ENCODE assay signal across 1 cellular context in genomic region chr19:40225440-40226305, GRCh38.
TF ChIP-seq lines count a peak whose summit lies in the region.

No MANE protein-coding gene starts in this region.

TF ChIP-seq in HepG2, 621 proteins besides CTCF, POLR2A, EP300 and RAD21 (continued from another document and continues in another):
- TF ChIP-seq STAG1 (CRISPR knock-in tag; IDR thresholded peaks at IDR 0.05) (no peak), KLF11 (CRISPR knock-in tag; IDR thresholded peaks at IDR 0.05) (no peak), MIER2 (CRISPR knock-in tag; IDR thresholded peaks at IDR 0.05) (0 out of 2 replicates have a peak, but pooled peaks have one; percentile 2), CBX1 (IDR thresholded peaks at IDR 0.05; ENCODE audit: low read depth) (no peak), MTF1 (CRISPR knock-in tag; IDR thresholded peaks at IDR 0.05) (0 out of 2 replicates have a peak, but pooled peaks have one; percentile 13), MAF1 (CRISPR knock-in tag; IDR thresholded peaks at IDR 0.05; ENCODE audit: borderline replicate concordance) (no peak), PHB2 (IDR thresholded peaks at IDR 0.05; ENCODE audit: partially characterized antibody) (no peak), ZNF552 (CRISPR knock-in tag; IDR thresholded peaks at IDR 0.05; ENCODE audit: borderline replicate concordance) (0 out of 2 replicates have a peak, but pooled peaks have one; percentile 6), ZNF510 (CRISPR knock-in tag; IDR thresholded peaks at IDR 0.05; ENCODE audit: low read depth) (0 out of 2 replicates have a peak, but pooled peaks have one; percentile 8), ETV6 (CRISPR knock-in tag; conservative IDR thresholded peaks at IDR 0.05) (no peak), ZMYM4 (CRISPR knock-in tag; IDR thresholded peaks at IDR 0.05) (no peak), ATM (IDR thresholded peaks at IDR 0.05; ENCODE audit: borderline replicate concordance) (no peak), ZNF333 (CRISPR knock-in tag; IDR thresholded peaks at IDR 0.05; ENCODE audit: borderline replicate concordance) (no peak), SNAI1 (CRISPR knock-in tag; IDR thresholded peaks at IDR 0.05; ENCODE audit: borderline replicate concordance) (no peak), ZSCAN9 (CRISPR knock-in tag; IDR thresholded peaks at IDR 0.05; ENCODE audit: borderline replicate concordance) (0 out of 2 replicates have a peak, but pooled peaks have one; percentile 4), ARID2 (CRISPR knock-in tag; IDR thresholded peaks at IDR 0.05; ENCODE audit: borderline replicate concordance) (no peak), SNAPC5 (CRISPR knock-in tag; IDR thresholded peaks at IDR 0.05; ENCODE audit: borderline replicate concordance) (no peak), ZMYM3 (CRISPR knock-in tag; IDR thresholded peaks at IDR 0.05) (peak; percentile 93), SIN3A (IDR thresholded peaks at IDR 0.05; ENCODE audit: borderline replicate concordance, low read depth, low read length) (peak; percentile 20; the same call in 1 of the 2 replicates), ZNF572 (CRISPR knock-in tag; IDR thresholded peaks at IDR 0.05) (no peak), ATF7-NPFF (CRISPR knock-in tag; IDR thresholded peaks at IDR 0.05; ENCODE audit: low read depth) (no peak), HMGXB4 (CRISPR knock-in tag; IDR thresholded peaks at IDR 0.05; ENCODE audit: borderline replicate concordance in 1 of 2, low read depth in 1 of 2) (no peak; a peak in 1 of 4 replicates), FLYWCH1 (CRISPR knock-in tag; IDR thresholded peaks at IDR 0.05) (no peak), ZNF503 (CRISPR knock-in tag; IDR thresholded peaks at IDR 0.05) (no peak), RFXAP (CRISPR knock-in tag; IDR thresholded peaks at IDR 0.05; ENCODE audit: borderline replicate concordance) (no peak), PPARG (CRISPR knock-in tag; conservative IDR thresholded peaks at IDR 0.05) (no peak), ZNF512B (CRISPR knock-in tag; IDR thresholded peaks at IDR 0.05; ENCODE audit: borderline replicate concordance) (no peak), ZNF318 (CRISPR knock-in tag; IDR thresholded peaks at IDR 0.05) (0 out of 2 replicates have a peak, but pooled peaks have one; percentile 14), ZBTB3 (CRISPR knock-in tag; IDR thresholded peaks at IDR 0.05; ENCODE audit: borderline replicate concordance, low read depth) (no peak), NFATC3 (CRISPR knock-in tag; IDR thresholded peaks at IDR 0.05) (no peak), HDAC1 (CRISPR knock-in tag; IDR thresholded peaks at IDR 0.05) (0 out of 2 replicates have a peak, but pooled peaks have one; percentile 29), KDM5B (CRISPR knock-in tag; IDR thresholded peaks at IDR 0.05; ENCODE audit: borderline replicate concordance) (no peak), MYC (CRISPR knock-in tag; IDR thresholded peaks at IDR 0.05; ENCODE audit: borderline replicate concordance) (peak; percentile 43; the same call in 1 of the 2 replicates), ZBTB7A (CRISPR knock-in tag; IDR thresholded peaks at IDR 0.05) (no peak), ADNP (CRISPR knock-in tag; IDR thresholded peaks at IDR 0.05) (peak; percentile 25; the same call in 1 of the 2 replicates), ZNF660 (CRISPR knock-in tag; IDR thresholded peaks at IDR 0.05; ENCODE audit: borderline replicate concordance, low read depth) (no peak), MXI1 (IDR thresholded peaks at IDR 0.05; ENCODE audit: borderline replicate concordance, low read depth, low read length) (no peak), ZSCAN22 (CRISPR knock-in tag; IDR thresholded peaks at IDR 0.05) (0 out of 2 replicates have a peak, but pooled peaks have one; percentile 19), ZNF543 (CRISPR knock-in tag; IDR thresholded peaks at IDR 0.05) (peak; percentile 15; the same call in 1 of the 2 replicates), ZNF747 (CRISPR knock-in tag; IDR thresholded peaks at IDR 0.05; ENCODE audit: borderline replicate concordance) (no peak), HNF1B (CRISPR knock-in tag; IDR thresholded peaks at IDR 0.05) (no peak), HMGA1 (CRISPR knock-in tag; conservative IDR thresholded peaks at IDR 0.05) (no peak), SIN3B (IDR thresholded peaks at IDR 0.05; ENCODE audit: low read length) (no peak), MXD4 (CRISPR knock-in tag; IDR thresholded peaks at IDR 0.05) (no peak), ISL2 (CRISPR knock-in tag; IDR thresholded peaks at IDR 0.05) (no peak), HOXA5 (CRISPR knock-in tag; IDR thresholded peaks at IDR 0.05) (no peak), FOXA1 (IDR thresholded peaks at IDR 0.05) (no peak), FOXA1 (CRISPR knock-in tag; IDR thresholded peaks at IDR 0.05) (no peak), ZNF350 (CRISPR knock-in tag; IDR thresholded peaks at IDR 0.05; ENCODE audit: borderline replicate concordance, low read depth) (no peak), ZNF383 (CRISPR knock-in tag; IDR thresholded peaks at IDR 0.05; ENCODE audit: borderline replicate concordance) (peak; percentile 89; the same call in 1 of the 2 replicates)
